ENCODE assay signal across 19 cellular contexts in the genomic region with DNA sequence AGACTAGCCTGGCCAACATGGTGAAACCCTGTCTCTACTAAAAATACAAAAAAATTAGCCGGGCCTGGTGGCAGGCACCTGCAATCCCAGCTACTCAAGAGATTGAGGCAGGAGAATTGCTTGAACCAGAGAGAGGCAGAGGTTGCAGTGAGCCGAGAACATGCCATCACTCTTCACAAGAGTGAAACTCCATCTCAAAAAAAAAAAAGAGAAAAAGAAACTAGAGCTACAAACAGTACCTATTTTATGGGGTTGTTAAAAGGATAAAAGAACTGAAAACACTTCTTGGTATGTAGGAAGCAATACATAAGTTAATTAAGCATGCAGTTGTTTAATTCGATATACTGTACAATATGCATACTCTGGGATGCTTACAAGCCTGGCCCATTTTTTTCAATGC.
"Had no signal": no experiment of that assay in that cellular context is flagged by ENCODE, and none has a peak within 500 bp of the region (broad histone marks: within the 10 kb centered on the region; RNA-seq: fewer than 3 reads in every experiment).

No MANE protein-coding gene starts in this region.

- H3K9ac ChIP-seq: parathyroid adenoma had no signal

- H3K9me3 ChIP-seq: neutrophil, tibial nerve, vagina had no signal

- H3K4me1 ChIP-seq: parathyroid adenoma, vagina had no signal

- H3K79me2 ChIP-seq: parathyroid adenoma had no signal

- ATAC-seq: activated naive CD8-positive, alpha-beta T cell treated with anti-CD3 and anti-CD28 coated beads, Interleukin-2, amount 50 U/mL, for 24 hours; activated T-helper 17 cell treated with anti-CD3 and anti-CD28 coated beads, Interleukin-2, amount 50 U/mL, for 72 hours; naive thymus-derived CD8-positive, alpha-beta T cell; stimulated activated naive B cell treated with anti-CD40 and anti-IgM and Interleukin-4, amounts not matched to agents 10 μg/mL and 1 μg/mL and 100 μg/mL, for 72 hours had no signal

- DNase-seq: activated CD4-positive, CD25-positive, alpha-beta regulatory T cell treated with anti-CD3 and anti-CD28 coated beads, Interleukin-2, amount 50 U/mL, for 72 hours; activated naive CD4-positive, alpha-beta T cell treated with anti-CD3 and anti-CD28 coated beads for 36 hours; activated naive CD8-positive, alpha-beta T cell treated with anti-CD3 and anti-CD28 coated beads, Interleukin-2, amount 50 U/mL, for 24 hours; aorta; cerebellar nuclear complex; effector memory CD4-positive, alpha-beta T cell; foreskin melanocyte; head of caudate nucleus; kidney glomerular epithelial cell; mesenchymal stem cell; naive thymus-derived CD8-positive, alpha-beta T cell; retina; stimulated activated CD4-positive, alpha-beta T cell treated with anti-CD3 and anti-CD28 coated beads, Interleukin-4, amount 100 ng/mL, for 1 hour; stimulated activated naive B cell treated with anti-CD40 and anti-IgM and Interleukin-4, amounts not matched to agents 10 μg/mL and 1 μg/mL and 100 μg/mL, for 72 hours had no signal

- H3K36me3 ChIP-seq: neutrophil, tibial nerve, vagina had no signal

- H3K4me3 ChIP-seq: tibial nerve, vagina had no signal

- H2AFZ ChIP-seq: parathyroid adenoma had no signal

- H3K27ac ChIP-seq: neutrophil, parathyroid adenoma, tibial nerve, vagina had no signal

- H3K27me3 ChIP-seq: neutrophil, tibial nerve, vagina had no signal
